ENCODE assay signal across 1 cellular context in genomic region chr2:25090801-25091200, GRCh38.
TF ChIP-seq lines count a peak whose summit lies in the region.

No MANE protein-coding gene starts in this region.

TF ChIP-seq in SK-N-SH, 30 proteins besides CTCF, POLR2A, EP300 and RAD21 (continued from another document):
- TF ChIP-seq RXRA (IDR thresholded peaks at IDR 0.05; ENCODE audit: borderline replicate concordance, low read depth) (no peak), FOXJ3 (CRISPR knock-in tag; IDR thresholded peaks at IDR 0.05) (no peak), NFIC (IDR thresholded peaks at IDR 0.05; ENCODE audit: borderline replicate concordance) (no peak), MAX (IDR thresholded peaks at IDR 0.05; ENCODE audit: low read depth) (no peak), ZBTB33 (IDR thresholded peaks at IDR 0.05; ENCODE audit: borderline replicate concordance, low read depth) (no peak), YY1 (IDR thresholded peaks at IDR 0.05; ENCODE audit: low read depth) (no peak)
- TF ChIP-seq, protein P1, sequence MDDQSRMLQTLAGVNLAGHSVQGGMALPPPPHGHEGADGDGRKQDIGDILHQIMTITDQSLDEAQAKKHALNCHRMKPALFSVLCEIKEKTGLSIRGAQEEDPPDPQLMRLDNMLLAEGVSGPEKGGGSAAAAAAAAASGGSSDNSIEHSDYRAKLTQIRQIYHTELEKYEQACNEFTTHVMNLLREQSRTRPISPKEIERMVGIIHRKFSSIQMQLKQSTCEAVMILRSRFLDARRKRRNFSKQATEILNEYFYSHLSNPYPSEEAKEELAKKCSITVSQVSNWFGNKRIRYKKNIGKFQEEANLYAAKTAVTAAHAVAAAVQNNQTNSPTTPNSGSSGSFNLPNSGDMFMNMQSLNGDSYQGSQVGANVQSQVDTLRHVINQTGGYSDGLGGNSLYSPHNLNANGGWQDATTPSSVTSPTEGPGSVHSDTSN (IDR thresholded peaks at IDR 0.05), result no peak
